Comparison of ENCODE assay signal across 1 cellular context in genomic region chr12:1661553-1662335, GRCh38.
A peak's percentile ranks its signal among the peaks of the same experiment; 100 is the strongest.
TF ChIP-seq lines count a peak whose summit lies in the region.

No MANE protein-coding gene starts in this region.

TF ChIP-seq in HepG2, 621 proteins besides CTCF, POLR2A, EP300 and RAD21 (continued from another document and continues in another):
- no peak for TF ChIP-seq ZNF460 (CRISPR knock-in tag; IDR thresholded peaks at IDR 0.05; ENCODE audit: borderline replicate concordance)
- TF ChIP-seq ZNF274 (CRISPR knock-in tag; IDR thresholded peaks at IDR 0.05) = no peak
- no peak for TF ChIP-seq ZNF383 (CRISPR knock-in tag; IDR thresholded peaks at IDR 0.05; ENCODE audit: borderline replicate concordance)
- no peak for TF ChIP-seq MIXL1 (CRISPR knock-in tag; IDR thresholded peaks at IDR 0.05)
- 0 out of 2 replicates have a peak, but pooled peaks have one; percentile 30 for TF ChIP-seq GATA4 (IDR thresholded peaks at IDR 0.05; ENCODE audit: borderline replicate concordance, low read depth)
- no peak for TF ChIP-seq TBX3 (IDR thresholded peaks at IDR 0.05; ENCODE audit: borderline replicate concordance)
- TF ChIP-seq BRD4 (CRISPR knock-in tag; IDR thresholded peaks at IDR 0.05) = no peak
- TF ChIP-seq ZMAT3 (CRISPR knock-in tag; conservative IDR thresholded peaks at IDR 0.05) = no peak
- no peak for TF ChIP-seq GFI1 (CRISPR knock-in tag; IDR thresholded peaks at IDR 0.05; ENCODE audit: borderline replicate concordance)
- no peak for TF ChIP-seq ATF1 (CRISPR knock-in tag; IDR thresholded peaks at IDR 0.05)
- TF ChIP-seq ZNF740 (CRISPR knock-in tag; IDR thresholded peaks at IDR 0.05) = no peak
- no peak for TF ChIP-seq USF2 (IDR thresholded peaks at IDR 0.05; ENCODE audit: low read depth, low read length)
- TF ChIP-seq USF2 (CRISPR knock-in tag; IDR thresholded peaks at IDR 0.05; ENCODE audit: borderline replicate concordance) = no peak
- no peak for TF ChIP-seq CREBL2 (CRISPR knock-in tag; IDR thresholded peaks at IDR 0.05; ENCODE audit: borderline replicate concordance)
- no peak for TF ChIP-seq ZNF275 (CRISPR knock-in tag; IDR thresholded peaks at IDR 0.05; ENCODE audit: borderline replicate concordance)
- 0 out of 2 replicates have a peak, but pooled peaks have one; percentile 30 for TF ChIP-seq ZNF451 (CRISPR knock-in tag; IDR thresholded peaks at IDR 0.05)
- no peak for TF ChIP-seq FOXJ3 (CRISPR knock-in tag; IDR thresholded peaks at IDR 0.05; ENCODE audit: borderline replicate concordance)
- TF ChIP-seq TFE3 (CRISPR knock-in tag; IDR thresholded peaks at IDR 0.05) = peak; percentile 68; the same call in 1 of the 2 replicates
- TF ChIP-seq HES4 (CRISPR knock-in tag; IDR thresholded peaks at IDR 0.05; ENCODE audit: borderline replicate concordance) = no peak; the same call in 1 of the 2 replicates
- TF ChIP-seq HOXA3 (CRISPR knock-in tag; IDR thresholded peaks at IDR 0.05) = no peak
- TF ChIP-seq ZFP62 (CRISPR knock-in tag; IDR thresholded peaks at IDR 0.05) = no peak
- peak; percentile 40; the same call in 1 of the 2 replicates for TF ChIP-seq SP4 (CRISPR knock-in tag; IDR thresholded peaks at IDR 0.05)
- TF ChIP-seq SRSF1 (optimal IDR thresholded peaks at IDR 0.05; ENCODE audit: low read depth, low read length) = no peak
- TF ChIP-seq NFIB (CRISPR knock-in tag; IDR thresholded peaks at IDR 0.05; ENCODE audit: borderline replicate concordance) = no peak
- no peak for TF ChIP-seq ZSCAN30 (CRISPR knock-in tag; IDR thresholded peaks at IDR 0.05)
- TF ChIP-seq THRA (CRISPR knock-in tag; IDR thresholded peaks at IDR 0.05; ENCODE audit: borderline replicate concordance) = peak; percentile 44; the same call in 1 of the 2 replicates
- TF ChIP-seq TFAP4 (IDR thresholded peaks at IDR 0.05; ENCODE audit: borderline replicate concordance, low read depth) = peak; percentile 32; the same call in 1 of the 2 replicates
- TF ChIP-seq ETS1 (CRISPR knock-in tag; IDR thresholded peaks at IDR 0.05) = no peak
- no peak for TF ChIP-seq ATF6 (CRISPR knock-in tag; conservative IDR thresholded peaks at IDR 0.05)
- TF ChIP-seq ZNF639 (CRISPR knock-in tag; conservative IDR thresholded peaks at IDR 0.05) = no peak; the same call in 1 of the 2 replicates
- peak; percentile 67; the same call in 1 of the 2 replicates for TF ChIP-seq ZNF317 (CRISPR knock-in tag; IDR thresholded peaks at IDR 0.05)
- peak; percentile 34; the same call in 1 of the 2 replicates for TF ChIP-seq ZNF292 (CRISPR knock-in tag; IDR thresholded peaks at IDR 0.05; ENCODE audit: borderline replicate concordance, low read depth)
- TF ChIP-seq ZNF256 (CRISPR knock-in tag; conservative IDR thresholded peaks at IDR 0.05) = no peak
- TF ChIP-seq ZNF160 (CRISPR knock-in tag; IDR thresholded peaks at IDR 0.05) = no peak
- 0 out of 2 replicates have a peak, but pooled peaks have one; percentile 47 for TF ChIP-seq ZNF576 (CRISPR knock-in tag; IDR thresholded peaks at IDR 0.05)
- peak; percentile 32; the same call in 1 of the 2 replicates for TF ChIP-seq CCDC6 (CRISPR knock-in tag; IDR thresholded peaks at IDR 0.05)
- TF ChIP-seq TAF15 (IDR thresholded peaks at IDR 0.05; ENCODE audit: low read depth, low read length, poor library complexity, severe bottlenecking) = no peak
- peak; percentile 54; the same call in 1 of the 2 replicates for TF ChIP-seq SPEN (CRISPR knock-in tag; IDR thresholded peaks at IDR 0.05; ENCODE audit: low read depth)
- TF ChIP-seq ARNT (IDR thresholded peaks at IDR 0.05) = no peak
- peak; percentile 60; the same call in 1 of the 2 replicates for TF ChIP-seq ZNF589 (CRISPR knock-in tag; conservative IDR thresholded peaks at IDR 0.05)
- TF ChIP-seq PITX1 (CRISPR knock-in tag; IDR thresholded peaks at IDR 0.05) = no peak
- TF ChIP-seq YY1 (IDR thresholded peaks at IDR 0.05; ENCODE audit: insufficient read depth, insufficient replicate concordance, low read depth, low read length) = no peak
- peak in 1 of 2 experiments; percentile 19; a peak in 1 of 4 replicates for TF ChIP-seq ATF4 (CRISPR knock-in tag; IDR thresholded peaks at IDR 0.05)
- TF ChIP-seq ZFP36L1 (CRISPR knock-in tag; IDR thresholded peaks at IDR 0.05) = no peak
- no peak for TF ChIP-seq KAT7 (CRISPR knock-in tag; IDR thresholded peaks at IDR 0.05; ENCODE audit: borderline replicate concordance)
